Comparison of ENCODE assay signal across 20 cellular contexts in genomic region chr1:117641536-117641935, GRCh38.
"Had no signal": no experiment of that assay in that cellular context is flagged by ENCODE, and none has a peak within 500 bp of the region (broad histone marks: within the 10 kb centered on the region; RNA-seq: fewer than 3 reads in every experiment).

No MANE protein-coding gene starts in this region.

- DNase-seq: IMR-90, Karpas-422, KG1, MG63, NCI-H1092 treated with DMSO at 0.1 percent for 48 hours, NCI-H1436, NCI-H187, NCI-H2029, NCI-H2081 treated with DMSO at 0.1 percent for 48 hours, NCI-H2171 treated with DMSO at 0.1 percent for 48 hours, NCI-H524, NCI-H526 treated with DMSO at 0.1 percent for 48 hours, NCI-H748 treated with DMSO at 0.1 percent for 48 hours, PC-3, SHP77 treated with DMSO at 0.1 percent for 48 hours, SJCRH30 had no signal

- ATAC-seq: HepG2, Panc1, PC-3, Right ventricle myocardium inferior, SK-N-SH treated with all-trans-retinoic acid at 6 μM for 48 hours had no signal

- H3K27ac ChIP-seq: SJCRH30 had no signal

- H3K27me3 ChIP-seq: MG63, SJCRH30 had no signal

- H3K9me3 ChIP-seq: MG63, SJCRH30 had no signal

- H3K4me1 ChIP-seq: SJCRH30 had no signal

- H3K36me3 ChIP-seq: MG63, SJCRH30 had no signal

- H3K4me3 ChIP-seq: MG63, SJCRH30 had no signal
